Comparison of ENCODE assay signal across 8 cellular contexts in the genomic region with DNA sequence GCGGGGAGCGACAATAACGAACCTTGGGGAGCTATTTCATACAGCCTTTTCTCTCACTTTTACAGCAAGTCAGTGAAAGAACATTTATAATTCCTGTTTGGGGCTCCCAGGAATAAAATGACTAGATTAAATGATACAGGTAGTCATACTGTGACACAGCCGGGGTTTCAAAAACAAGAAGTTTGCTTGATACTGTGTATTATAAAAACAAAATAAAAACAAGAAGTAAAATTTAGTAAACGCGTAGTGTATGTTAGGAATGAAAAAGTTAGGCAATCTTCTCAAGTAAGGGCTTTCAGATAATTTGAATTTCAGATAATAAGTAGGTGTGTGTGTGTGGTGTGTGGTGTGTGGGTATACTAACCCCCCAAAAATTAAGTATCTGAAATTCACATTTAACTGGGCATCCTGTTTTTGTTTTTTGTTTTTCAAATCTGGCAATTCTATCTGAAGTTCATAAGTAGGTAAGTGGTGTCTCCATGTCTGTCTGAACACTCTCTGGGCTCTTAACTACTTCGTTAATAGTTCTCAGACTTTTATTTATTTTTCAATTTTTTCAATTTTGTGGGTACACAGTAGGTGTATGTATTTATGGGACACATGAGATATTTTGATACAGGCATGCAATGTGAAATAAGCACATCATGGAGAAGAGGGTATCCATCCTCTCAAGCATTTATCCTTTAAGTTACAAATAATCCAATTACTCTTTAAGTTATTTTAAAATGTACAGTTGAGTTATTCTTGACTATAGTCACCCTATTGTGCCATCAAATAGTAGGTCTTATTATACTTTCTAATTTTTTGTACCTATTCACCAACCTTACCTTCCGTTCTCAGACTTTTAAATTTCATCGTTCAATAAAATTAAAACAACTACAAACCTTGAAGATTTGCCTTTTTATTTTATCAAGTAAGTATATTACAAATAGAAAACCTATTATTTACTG. TPM values are rescaled to one million over a fixed set of nuclear protein-coding genes. Genes with fewer than 3 reads are reported as not detected.
DNase-seq lines count a peak whose midpoint lies in the region; ATAC-seq and TF ChIP-seq lines count a peak whose summit lies in the region.

No MANE protein-coding gene starts in this region.

- DNase-seq in SJCRH30 = no peak
- no peak for DNase-seq in esophagus squamous epithelium (lab: John Stamatoyannopoulos, UW)
- DNase-seq in psoas muscle = no peak
- DNase-seq in posterior vena cava (ENCODE audit: low spot score) = no peak
- no peak for DNase-seq in NCI-H524 (lab: John Stamatoyannopoulos, UW)
- DNase-seq in left colon = no peak
- DNase-seq in substantia nigra (lab: John Stamatoyannopoulos, UW) = no peak

- ATAC-seq in psoas muscle (no peak), left colon (no peak)

- H3K27ac ChIP-seq in SJCRH30 (no peak overlapping the region), esophagus squamous epithelium (peak overlapping the region; percentile 93 to 99 (median 97)), psoas muscle (peak overlapping the region; percentile 86), substantia nigra (ENCODE audit: low read depth, low read length, poor library complexity, severe bottlenecking) (no peak overlapping the region)

- peaks cover 20% of the 10 kb centered on the region; the same call in 1 of the 2 replicates for H3K27me3 ChIP-seq in SJCRH30
- H3K27me3 ChIP-seq in esophagus squamous epithelium = peaks cover 0 to 32% (median 0%) of the 10 kb centered on the region in 4 donors
- H3K27me3 ChIP-seq in psoas muscle (ENCODE audit: insufficient read depth in 3 of 3, low read length in 2 of 3) = peaks cover 0 to 29% (median 7%) of the 10 kb centered on the region in 3 donors

- H3K4me1 ChIP-seq in SJCRH30 = no peaks in the 10 kb centered on the region
- peaks cover 16 to 48% (median 18%) of the 10 kb centered on the region in 3 donors for H3K4me1 ChIP-seq in esophagus squamous epithelium
- peaks cover 20% of the 10 kb centered on the region for H3K4me1 ChIP-seq in psoas muscle

- TF ChIP-seq POLR2A in esophagus squamous epithelium (IDR thresholded peaks at IDR 0.05) = no peak

- intact Hi-C loops in esophagus squamous epithelium (cut with DNase I) (no loop called here), psoas muscle (cut with DNase I) (loop anchor here in 1 of 2 donors (5.0 kb wide), 1 partner anchor 145 kb away; the partner anchor contains the start of gene OS9), posterior vena cava (cut with DNase I) (no loop called here), left colon (cut with DNase I, micrococcal nuclease) (no loop called here)

- H3K36me3 ChIP-seq in SJCRH30 (no peaks in the 10 kb centered on the region), esophagus squamous epithelium (peaks cover 0 to 10% (median 0%) of the 10 kb centered on the region in 3 donors), psoas muscle (ENCODE audit: insufficient read depth in 1 of 2, low read depth in 1 of 2) (peaks cover 2 to 18% of the 10 kb centered on the region in 2 donors)

- H3K9me3 ChIP-seq in SJCRH30 (replicated peaks) (no peaks in the 10 kb centered on the region), esophagus squamous epithelium (no peaks in the 10 kb centered on the region), psoas muscle (no peaks in the 10 kb centered on the region)

- WGBS in esophagus squamous epithelium, 2 donors = 36 to 38% methylated on average over 9 of the region's 9 CpGs
- 42 to 45% (median 44%) methylated on average over 9 of the region's 9 CpGs for WGBS in psoas muscle, 3 donors

- TF ChIP-seq CTCF in esophagus squamous epithelium (IDR thresholded peaks at IDR 0.05) = no peak
- no peak for TF ChIP-seq CTCF in psoas muscle (IDR thresholded peaks at IDR 0.05)

- H3K4me3 ChIP-seq in GM08714 (ENCODE audit: low read length) (peak overlapping the region; percentile 91; the same call in 1 of the 2 replicates), SJCRH30 (peak overlapping the region; percentile 70), esophagus squamous epithelium (peak overlapping the region in 3 of 4 donors; percentile 89 to 100 (median 99)), psoas muscle (peak overlapping the region; percentile 97)

RNA-seq across cellular contexts. Expression of gene DCTN2, which starts 0.6 kb away (rescaled TPM):
- total RNA-seq in SJCRH30 (2014; rRNA removed; shearing (Covaris generic)) = 63.5 and 83.3 TPM in 2 replicates
- 100 to 1,000 TPM; 122 to 175 (median 159) TPM for total RNA-seq in esophagus squamous epithelium
- total RNA-seq in psoas muscle = 100 to 1,000 TPM in 2 of 4 donors, 10 to 100 TPM in 2; 91.0 to 128 (median 103) TPM
- polyA plus RNA-seq in psoas muscle = 100 to 1,000 TPM; 107 to 165 (median 123) TPM
- total RNA-seq in posterior vena cava = 100 to 1,000 TPM in 1 of 2 donors, 10 to 100 TPM in 1; 90.6 to 104 TPM
- total RNA-seq in left colon = 100 to 1,000 TPM; 139 to 151 TPM

RNA-seq across cellular contexts. Expression of gene KIF5A, which starts 2.2 kb away (rescaled TPM):
- 0.41 and 0.47 TPM in 2 replicates for total RNA-seq in SJCRH30 (2014; rRNA removed; shearing (Covaris generic))
- under 1 TPM in 3 of 4 donors, not detected in 1; 0.15 to 0.22 (median 0.19) TPM for total RNA-seq in esophagus squamous epithelium
- under 1 TPM in 3 of 4 donors, not detected in 1; 0.04 to 0.21 (median 0.14) TPM for total RNA-seq in psoas muscle
- under 1 TPM; 0.01 to 0.18 (median 0.04) TPM for polyA plus RNA-seq in psoas muscle
- total RNA-seq in posterior vena cava = under 1 TPM; 0.10 to 0.14 TPM
- 1 to 10 TPM in 1 of 2 donors, under 1 TPM in 1; 0.85 to 1.3 TPM for total RNA-seq in left colon

RNA-seq across cellular contexts. Expression of gene MBD6, which starts 25.0 kb away (rescaled TPM):
- total RNA-seq in SJCRH30 (2014; rRNA removed; shearing (Covaris generic)) = 60.0 and 60.1 TPM in 2 replicates
- total RNA-seq in esophagus squamous epithelium (10 to 100 TPM; 13.8 to 33.2 (median 17.6) TPM), psoas muscle (10 to 100 TPM; 29.5 to 52.9 (median 39.5) TPM), posterior vena cava (10 to 100 TPM; 46.5 to 49.1 TPM), left colon (100 to 1,000 TPM; 104 to 116 TPM)
- 10 to 100 TPM; 11.6 to 18.4 (median 17.5) TPM for polyA plus RNA-seq in psoas muscle

RNA-seq across cellular contexts. Expression of gene DDIT3, which starts 27.3 kb away (rescaled TPM):
- 68.0 and 91.1 TPM in 2 replicates for total RNA-seq in SJCRH30 (2014; rRNA removed; shearing (Covaris generic))
- total RNA-seq in esophagus squamous epithelium (10 to 100 TPM in 3 of 4 donors, 1 to 10 TPM in 1; 5.1 to 23.3 (median 15.4) TPM), psoas muscle (10 to 100 TPM; 11.1 to 59.5 (median 19.6) TPM), posterior vena cava (10 to 100 TPM; 34.0 to 43.8 TPM), left colon (10 to 100 TPM; 19.8 to 20.5 TPM)
- 100 to 1,000 TPM in 1 of 3 donors, 10 to 100 TPM in 2; 62.5 to 224 (median 68.9) TPM for polyA plus RNA-seq in psoas muscle

RNA-seq across cellular contexts. Expression of gene PIP4K2C, which starts 43.4 kb away (rescaled TPM):
- 170 and 171 TPM in 2 replicates for total RNA-seq in SJCRH30 (2014; rRNA removed; shearing (Covaris generic))
- total RNA-seq in esophagus squamous epithelium (10 to 100 TPM; 25.2 to 41.7 (median 33.1) TPM), psoas muscle (10 to 100 TPM in 2 of 4 donors, 1 to 10 TPM in 2; 8.1 to 13.3 (median 9.9) TPM), posterior vena cava (10 to 100 TPM; 26.0 to 27.4 TPM), left colon (10 to 100 TPM; 63.5 to 67.9 TPM)
- polyA plus RNA-seq in psoas muscle = 10 to 100 TPM in 2 of 3 donors, 1 to 10 TPM in 1; 7.7 to 16.4 (median 16.0) TPM

Comparison
In these comparisons a context has a peak if more than half of its experiments do, and no peak if none do; other contexts are left out.
1. H3K27ac ChIP-seq: peak in esophagus squamous epithelium (4 of 4) and psoas muscle (single experiment); none in SJCRH30 (single experiment) and substantia nigra (single experiment).
2. Peak in every context shown above with its lines, with median percentiles within 50 percentile points of each other: H3K4me3 ChIP-seq.